In the genomic region with DNA sequence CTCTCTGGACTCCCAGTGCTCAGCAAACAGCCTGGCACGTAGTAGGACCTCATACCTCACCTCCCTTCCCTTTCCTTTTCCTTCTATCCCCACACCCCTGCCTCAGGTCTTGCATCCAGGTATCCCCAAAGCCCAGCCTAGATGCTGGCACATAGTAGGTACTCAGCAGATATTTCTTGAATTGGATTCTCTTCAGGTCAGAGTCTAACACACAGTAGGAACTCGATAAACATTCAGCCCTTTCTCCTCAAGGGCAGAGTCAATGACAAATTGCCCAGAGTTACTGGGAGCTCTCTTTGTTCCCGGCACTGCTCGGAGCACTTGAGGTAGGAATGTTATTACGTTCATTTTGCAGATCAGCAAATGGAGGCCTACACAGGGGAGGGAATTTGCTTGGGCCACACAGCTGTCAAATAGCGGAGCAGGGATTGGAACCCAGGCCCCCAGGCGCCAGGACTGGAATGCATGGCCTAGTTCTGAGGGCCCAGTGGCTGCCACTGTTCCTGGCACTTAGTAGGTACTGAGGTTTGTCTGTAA, we compare ENCODE assay signal across 19 cellular contexts. TPM values are rescaled to one million over a fixed set of nuclear protein-coding genes. Genes with fewer than 3 reads are reported as not detected.
DNase-seq lines count a peak whose midpoint lies in the region; ATAC-seq and TF ChIP-seq lines count a peak whose summit lies in the region.
"Had no signal": no experiment of that assay in that cellular context is flagged by ENCODE, and none has a peak within 500 bp of the region (broad histone marks: within the 10 kb centered on the region; RNA-seq: fewer than 3 reads in every experiment).

No MANE protein-coding gene starts in this region.

- H3K4me1 Mint-ChIP-seq in activated T-cell treated with anti-CD3 and anti-CD28 coated beads, Interleukin-2, amount 50 U/mL, for 24 hours (ENCODE audit: low read depth), result peaks cover 71% of the 10 kb centered on the region
- peaks cover 45% of the 10 kb centered on the region for H3K4me1 Mint-ChIP-seq in glutamatergic neuron (ENCODE audit: low read depth, unreplicated experiment)
- peaks cover 8% of the 10 kb centered on the region for H3K4me1 Mint-ChIP-seq in activated T-helper 2 cell treated with anti-CD3 and anti-CD28 coated beads, Interferon-gamma antibody, Interleukin-2, Interleukin-4, amounts not matched to agents 10 μg/mL and 5 μg/mL and 100 μg/mL, durations not matched to agents 14 hours and 24 hours and 36 hours (ENCODE audit: low read depth)

- H2BK12ac ChIP-seq in neuronal stem cell (ENCODE audit: low read length), result peak overlapping the region; percentile 16

- no peak for TF ChIP-seq RAD21 in IMR-90 (IDR thresholded peaks at IDR 0.05; ENCODE audit: low read length)

- no peaks in the 10 kb centered on the region for H3K9me1 ChIP-seq in IMR-90 (ENCODE audit: insufficient read depth, low read length)

- H4K20me1 ChIP-seq in IMR-90 (ENCODE audit: insufficient read depth, low read length), result 0 out of 2 replicates have a peak, but pooled peaks cover 8% of the 10 kb centered on the region

- intact Hi-C loops in IMR-90 (cut with micrococcal nuclease), result no loop called here
- intact Hi-C loops in activated T-helper 2 cell treated with anti-CD3 and anti-CD28 coated beads, Interferon-gamma antibody, Interleukin-2, Interleukin-4, amounts not matched to agents 10 μg/mL and 5 μg/mL and 100 μg/mL, durations not matched to agents 14 hours and 24 hours and 36 hours (cut with micrococcal nuclease), result no loop called here

- H3K23ac ChIP-seq in IMR-90 (ENCODE audit: low read depth, low read length) (no peak overlapping the region), neuronal stem cell (ENCODE audit: low read depth, low read length, poor library complexity) (peak overlapping the region; percentile 6)

- H3K4me1 ChIP-seq in IMR-90 (ENCODE audit: control insufficient read depth, insufficient read depth, low read length), result no peaks in the 10 kb centered on the region
- peaks cover 34 to 40% of the 10 kb centered on the region in 2 donors for H3K4me1 ChIP-seq in neuronal stem cell (ENCODE audit: control insufficient read depth in 2 of 2, insufficient read depth in 1 of 2, low read depth in 1 of 2, low read length in 2 of 2)
- H3K4me1 ChIP-seq: gastrocnemius medialis, uterus had no signal

- H4K5ac ChIP-seq in IMR-90 (ENCODE audit: low read depth, low read length), result no peak overlapping the region

- H3K36me3 Mint-ChIP-seq in activated T-cell treated with anti-CD3 and anti-CD28 coated beads, Interleukin-2, amount 50 U/mL, for 24 hours (ENCODE audit: low read depth), result no peaks in the 10 kb centered on the region
- peaks cover 5% of the 10 kb centered on the region for H3K36me3 Mint-ChIP-seq in glutamatergic neuron (ENCODE audit: unreplicated experiment)
- no peaks in the 10 kb centered on the region for H3K36me3 Mint-ChIP-seq in activated T-helper 2 cell treated with anti-CD3 and anti-CD28 coated beads, Interferon-gamma antibody, Interleukin-2, Interleukin-4, amounts not matched to agents 10 μg/mL and 5 μg/mL and 100 μg/mL, durations not matched to agents 14 hours and 24 hours and 36 hours (ENCODE audit: low read depth)

- no peak overlapping the region for H3K27ac ChIP-seq in IMR-90 (ENCODE audit: insufficient read depth, low read length)
- H3K27ac ChIP-seq in neuronal stem cell (replicated peaks; ENCODE audit: low read length), result no peak overlapping the region
- H3K27ac ChIP-seq: gastrocnemius medialis, HL-60, uterus had no signal

- H3K79me1 ChIP-seq in IMR-90 (ENCODE audit: low read depth in 1 of 2, low read length in 2 of 2), result no peaks in the 10 kb centered on the region
- peaks cover 2% of the 10 kb centered on the region for H3K79me1 ChIP-seq in neuronal stem cell (ENCODE audit: low read depth, low read length)

- dilution Hi-C loops in IMR-90 (cut with HindIII; ENCODE audit: low sequenced_read_pairs, unreplicated experiment), result no loop called here

- no TSS peak for BruUV-seq in IMR-90 (replicated peaks; lab: Mats Ljungman, UMichigan)

- H2AK5ac ChIP-seq in IMR-90 (ENCODE audit: low read depth, low read length) (no peak overlapping the region), neuronal stem cell (ENCODE audit: low read depth, low read length) (peak overlapping the region; percentile 96)

- no peak overlapping the region for H4K8ac ChIP-seq in IMR-90 (ENCODE audit: low read depth in 2 of 2, low read length in 2 of 2)
- H4K8ac ChIP-seq in neuronal stem cell (ENCODE audit: low read depth, low read length), result no peak overlapping the region

- H3K27me3 ChIP-seq in IMR-90 (ENCODE audit: control insufficient read depth, insufficient read depth, low read length) (peaks cover 3% of the 10 kb centered on the region; the same call in 1 of the 2 replicates), neuronal stem cell (ENCODE audit: control insufficient read depth in 3 of 3, insufficient read depth in 3 of 3, low read depth in 1 of 3, low read length in 3 of 3) (no peaks in the 10 kb centered on the region)
- H3K27me3 ChIP-seq: gastrocnemius medialis, testis, uterus had no signal

- no peaks in the 10 kb centered on the region for H3K27me3 Mint-ChIP-seq in activated T-cell treated with anti-CD3 and anti-CD28 coated beads, Interleukin-2, amount 50 U/mL, for 24 hours
- H3K27me3 Mint-ChIP-seq in glutamatergic neuron (ENCODE audit: unreplicated experiment), result peaks cover 30% of the 10 kb centered on the region
- H3K27me3 Mint-ChIP-seq in activated T-helper 2 cell treated with anti-CD3 and anti-CD28 coated beads, Interferon-gamma antibody, Interleukin-2, Interleukin-4, amounts not matched to agents 10 μg/mL and 5 μg/mL and 100 μg/mL, durations not matched to agents 14 hours and 24 hours and 36 hours (ENCODE audit: low read depth), result no peaks in the 10 kb centered on the region
- H3K27me3 Mint-ChIP-seq: T-helper 17 cell had no signal

- H3K27ac Mint-ChIP-seq in activated T-cell treated with anti-CD3 and anti-CD28 coated beads, Interleukin-2, amount 50 U/mL, for 24 hours, result peak overlapping the region; percentile 50
- H3K27ac Mint-ChIP-seq in glutamatergic neuron (ENCODE audit: unreplicated experiment), result peak overlapping the region; percentile 36
- H3K27ac Mint-ChIP-seq in activated T-helper 2 cell treated with anti-CD3 and anti-CD28 coated beads, Interferon-gamma antibody, Interleukin-2, Interleukin-4, amounts not matched to agents 10 μg/mL and 5 μg/mL and 100 μg/mL, durations not matched to agents 14 hours and 24 hours and 36 hours, result no peak overlapping the region

- peak overlapping the region; percentile 33 for H2AK9ac ChIP-seq in IMR-90 (replicated peaks; ENCODE audit: low read depth, low read length, poor library complexity)

- no peaks in the 10 kb centered on the region for H3K9me3 ChIP-seq in IMR-90 (ENCODE audit: control insufficient read depth, insufficient read depth, low read length)
- H3K9me3 ChIP-seq in neuronal stem cell (replicated peaks in 1 of 2; ENCODE audit: control insufficient read depth in 2 of 2, insufficient read depth in 1 of 2, low read depth in 1 of 2, low read length in 2 of 2), result no peaks in the 10 kb centered on the region
- H3K9me3 ChIP-seq: gastrocnemius medialis, testis, uterus had no signal

- H4K91ac ChIP-seq in IMR-90 (ENCODE audit: insufficient read depth, low read depth, low read length) (no peak overlapping the region), neuronal stem cell (ENCODE audit: low read depth, low read length, poor library complexity) (no peak overlapping the region)

- no peak overlapping the region for H3K4me3 Mint-ChIP-seq in activated T-cell treated with anti-CD3 and anti-CD28 coated beads, Interleukin-2, amount 50 U/mL, for 24 hours
- H3K4me3 Mint-ChIP-seq in glutamatergic neuron (ENCODE audit: unreplicated experiment), result peak overlapping the region; percentile 9
- H3K4me3 Mint-ChIP-seq in activated T-helper 2 cell treated with anti-CD3 and anti-CD28 coated beads, Interferon-gamma antibody, Interleukin-2, Interleukin-4, amounts not matched to agents 10 μg/mL and 5 μg/mL and 100 μg/mL, durations not matched to agents 14 hours and 24 hours and 36 hours (ENCODE audit: low read depth), result no peak overlapping the region
- H3K4me3 Mint-ChIP-seq: T-helper 17 cell had no signal

- no peak for DNase-seq in activated T-cell treated with anti-CD3 and anti-CD28 coated beads, Interleukin-2, amount 50 U/mL, for 24 hours
- DNase-seq in activated T-cell treated with anti-CD3 and anti-CD28 coated beads, Interleukin-2, amount 50 U/mL, for 48 hours, result no peak
- DNase-seq in IMR-90 (no peak), glutamatergic neuron (no peak), neuronal stem cell (ENCODE audit: low spot score) (no peak), D341Med (ENCODE audit: low spot score) (no peak)
- DNase-seq in activated T-helper 2 cell treated with anti-CD3 and anti-CD28 coated beads, Interferon-gamma antibody, Interleukin-2, Interleukin-4, amounts not matched to agents 10 μg/mL and 5 μg/mL and 100 μg/mL, durations not matched to agents 14 hours and 24 hours and 36 hours (ENCODE audit: low spot score), result no peak
- DNase-seq: activated CD4-positive, alpha-beta T cell treated with anti-CD3 and anti-CD28 coated beads for 4 hours; Calu3; gastrocnemius medialis; HCEC 1CT; NCI-H1092; NCI-H187 treated with DMSO at 0.1 percent for 48 hours; NCI-H2227 treated with DMSO at 0.1 percent for 48 hours; T-helper 17 cell had no signal

- no peak overlapping the region for H2BK20ac ChIP-seq in IMR-90 (ENCODE audit: low read depth, low read length)

- H3K56ac ChIP-seq in IMR-90 (ENCODE audit: extremely low read depth, insufficient read depth, low read length), result no peak overlapping the region

- H3K4ac ChIP-seq in IMR-90 (ENCODE audit: low read depth, low read length) (no peak overlapping the region), neuronal stem cell (ENCODE audit: low read length) (no peak overlapping the region)

- H3K4me3 ChIP-seq in IMR-90 (ENCODE audit: insufficient read depth, low read depth, low read length), result no peak overlapping the region
- H3K4me3 ChIP-seq in neuronal stem cell (ENCODE audit: low read length in 2 of 2), result no peak overlapping the region
- H3K4me3 ChIP-seq: gastrocnemius medialis, testis, uterus had no signal

- POLR2A ChIA-PET in IMR-90 (lab: Charles Lee; ENCODE audit: unreplicated experiment), result no interaction called here

- ATAC-seq in IMR-90 (ENCODE audit: low read depth) (no peak), HG03460 (IDR thresholded peaks at IDR 0.05; ENCODE audit: unreplicated experiment) (no peak)
- ATAC-seq: gastrocnemius medialis, T-helper 17 cell had no signal

- no peaks in the 10 kb centered on the region for H3K36me3 ChIP-seq in IMR-90 (ENCODE audit: control insufficient read depth, insufficient read depth, low read length)
- no peaks in the 10 kb centered on the region for H3K36me3 ChIP-seq in neuronal stem cell (replicated peaks in 1 of 2; ENCODE audit: control insufficient read depth in 2 of 2, insufficient read depth in 2 of 2, low read length in 2 of 2)
- H3K36me3 ChIP-seq: gastrocnemius medialis, uterus had no signal

- TF ChIP-seq CTCF in IMR-90 (conservative IDR thresholded peaks at IDR 0.05; ENCODE audit: low read depth, low read length) (no peak), glutamatergic neuron (IDR thresholded peaks at IDR 0.05; ENCODE audit: partially characterized antibody, unreplicated experiment) (no peak)

- H2BK15ac ChIP-seq in IMR-90 (ENCODE audit: low read depth, low read length), result no peak overlapping the region
- peak overlapping the region; percentile 7 for H2BK15ac ChIP-seq in neuronal stem cell (ENCODE audit: low read length)

- CTCF ChIA-PET in IMR-90 (lab: Yijun Ruan, JAX), result no interaction called here

- 86% methylated on average over 4 of the region's 7 CpGs; no CpG with 5 or more reads in 1 of the 2 experiments for WGBS in IMR-90 (ENCODE audit: extremely low coverage in 2 of 2, insufficient read length in 1 of 2), 2 experiments
- no CpG with 5 or more reads among the region's 7 CpGs for WGBS in neuronal stem cell (ENCODE audit: extremely low coverage in 2 of 2, insufficient read length in 2 of 2, insufficient replicate concordance in 1 of 2), 2 donors

- H3K4me2 ChIP-seq in IMR-90 (ENCODE audit: low read depth, low read length), result no peak overlapping the region
- H3K4me2 ChIP-seq in neuronal stem cell (ENCODE audit: insufficient read depth, low read length, poor library complexity, severe bottlenecking), result no peak overlapping the region

- no peak overlapping the region for H3K9ac ChIP-seq in IMR-90 (ENCODE audit: low read depth, low read length)
- H3K9ac ChIP-seq in neuronal stem cell (ENCODE audit: low read depth, low read length, poor library complexity), result no peak overlapping the region

- no peak overlapping the region for H3K14ac ChIP-seq in IMR-90 (replicated peaks; ENCODE audit: low read depth, low read length)
- no peak overlapping the region for H3K14ac ChIP-seq in neuronal stem cell (ENCODE audit: low read length)

- H2BK120ac ChIP-seq in IMR-90 (ENCODE audit: low read depth, low read length), result no peak overlapping the region
- H2BK120ac ChIP-seq in neuronal stem cell (ENCODE audit: low read depth, low read length), result no peak overlapping the region

- no peaks in the 10 kb centered on the region for H3K9me3 Mint-ChIP-seq in activated T-cell treated with anti-CD3 and anti-CD28 coated beads, Interleukin-2, amount 50 U/mL, for 24 hours
- H3K9me3 Mint-ChIP-seq in glutamatergic neuron (ENCODE audit: unreplicated experiment), result peaks cover 39% of the 10 kb centered on the region
- H3K9me3 Mint-ChIP-seq in activated T-helper 2 cell treated with anti-CD3 and anti-CD28 coated beads, Interferon-gamma antibody, Interleukin-2, Interleukin-4, amounts not matched to agents 10 μg/mL and 5 μg/mL and 100 μg/mL, durations not matched to agents 14 hours and 24 hours and 36 hours, result no peaks in the 10 kb centered on the region

- TF ChIP-seq POLR2A in IMR-90 (IDR thresholded peaks at IDR 0.05; ENCODE audit: low read depth, low read length), result no peak

- H2BK5ac ChIP-seq in IMR-90 (ENCODE audit: low read depth, low read length, poor library complexity, severe bottlenecking) (no peak overlapping the region), neuronal stem cell (ENCODE audit: low read length) (peak overlapping the region; percentile 63)

- no peak overlapping the region for H3K18ac ChIP-seq in IMR-90 (ENCODE audit: low read depth, low read length)
- H3K18ac ChIP-seq in neuronal stem cell (ENCODE audit: low read length), result peak overlapping the region; percentile 86

- in situ Hi-C loops in IMR-90 (cut with MboI; ENCODE audit: low sequenced_read_pairs), result no loop called here

- H2AFZ ChIP-seq in IMR-90 (replicated peaks; ENCODE audit: low read length, poor library complexity) (peak overlapping the region; percentile 29), neuronal stem cell (ENCODE audit: low read length) (no peak overlapping the region)

RNA-seq across cellular contexts. Expression of a gene that starts 25.8 kb away (rescaled TPM):
- total RNA-seq in IMR-90 (2012; rRNA removed), result 4.7 and 5.6 TPM in 2 replicates
- polyA plus RNA-seq in IMR-90 (2012; rRNA removed), result 13.3 and 16.6 TPM in 2 replicates
- 11.4 and 18.6 TPM in 2 replicates for polyA plus RNA-seq in IMR-90 (2012; cell fraction: cytosol; rRNA removed)
- polyA plus RNA-seq in IMR-90 (2012; cell fraction: nucleus; rRNA removed; ENCODE audit: low replicate concordance), result 34.9 and 65.6 TPM in 2 replicates
- total RNA-seq in glutamatergic neuron (ENCODE audit: unreplicated experiment), result 106 TPM
- polyA plus RNA-seq in neuronal stem cell (2013, experiment 1 of 2), result 27.2 TPM
- 27.3 TPM for polyA plus RNA-seq in neuronal stem cell (2013, experiment 2 of 2)
- 13.2 and 14.2 TPM in 2 replicates for total RNA-seq in activated T-helper 2 cell treated with anti-CD3 and anti-CD28 coated beads, Interferon-gamma antibody, Interleukin-2, Interleukin-4, amounts not matched to agents 10 μg/mL and 5 μg/mL and 100 μg/mL, durations not matched to agents 14 hours and 24 hours and 36 hours
